Comparison of ENCODE assay signal across 17 cellular contexts in genomic region chr9:121171236-121171635, GRCh38.
"Had no signal": no experiment of that assay in that cellular context is flagged by ENCODE, and none has a peak within 500 bp of the region (broad histone marks: within the 10 kb centered on the region; RNA-seq: fewer than 3 reads in every experiment).

No MANE protein-coding gene starts in this region.

- ATAC-seq: heart left ventricle, mucosa of descending colon, sciatic nerve, upper lobe of right lung had no signal

- H3K4me1 ChIP-seq: prostate gland, testis had no signal

- H3K27me3 ChIP-seq: heart left ventricle, testis, upper lobe of right lung had no signal

- H3K4me3 Mint-ChIP-seq: activated naive CD8-positive, alpha-beta T cell treated with anti-CD3 and anti-CD28 coated beads, Interleukin-2, amount 10 ng/mL, durations not matched to agents 7 days and 5 days; nephron; stimulated activated naive CD8-positive, alpha-beta T cell treated with anti-CD3 and anti-CD28 coated beads, Interleukin-15, Interleukin-2, amounts not matched to agents 100 ng/mL and 50 ng/mL, for 24 hours had no signal

- H3K9me3 ChIP-seq: heart left ventricle, mucosa of descending colon, prostate gland, testis, upper lobe of right lung had no signal

- H3K27ac Mint-ChIP-seq: activated naive CD8-positive, alpha-beta T cell treated with anti-CD3 and anti-CD28 coated beads, Interleukin-2, amount 10 ng/mL, durations not matched to agents 7 days and 5 days; activated T-helper 2 cell treated with anti-CD3 and anti-CD28 coated beads, Interferon-gamma antibody, Interleukin-2, Interleukin-4, amounts not matched to agents 10 μg/mL and 5 μg/mL and 100 μg/mL, durations not matched to agents 14 hours and 24 hours and 36 hours; nephron; stimulated activated naive CD8-positive, alpha-beta T cell treated with anti-CD3 and anti-CD28 coated beads, Interleukin-15, Interleukin-2, amounts not matched to agents 100 ng/mL and 50 ng/mL, for 24 hours had no signal

- FAIRE-seq: islet of Langerhans had no signal

- H3K4me3 ChIP-seq: heart left ventricle, mucosa of descending colon, prostate gland, testis, upper lobe of right lung had no signal

- H3K9me3 Mint-ChIP-seq: activated naive CD8-positive, alpha-beta T cell treated with anti-CD3 and anti-CD28 coated beads, Interleukin-2, amount 10 ng/mL, durations not matched to agents 7 days and 5 days; activated T-helper 2 cell treated with anti-CD3 and anti-CD28 coated beads, Interferon-gamma antibody, Interleukin-2, Interleukin-4, amounts not matched to agents 10 μg/mL and 5 μg/mL and 100 μg/mL, durations not matched to agents 14 hours and 24 hours and 36 hours; nephron; stimulated activated naive CD8-positive, alpha-beta T cell treated with anti-CD3 and anti-CD28 coated beads, Interleukin-15, Interleukin-2, amounts not matched to agents 100 ng/mL and 50 ng/mL, for 24 hours had no signal

- DNase-seq: activated CD4-positive, alpha-beta T cell treated with anti-CD3 and anti-CD28 coated beads for 1 hour; activated naive CD8-positive, alpha-beta T cell treated with anti-CD3 and anti-CD28 coated beads, Interleukin-2, amount 10 ng/mL, durations not matched to agents 7 days and 5 days; anterior cingulate cortex; foreskin melanocyte; heart left ventricle; mammary epithelial cell; mucosa of descending colon; stimulated activated CD4-positive, alpha-beta T cell treated with anti-CD3 and anti-CD28 coated beads, Interleukin-2, amount 100 ng/mL, for 48 hours; T1000; testis; upper lobe of right lung had no signal

- H3K27me3 Mint-ChIP-seq: activated naive CD8-positive, alpha-beta T cell treated with anti-CD3 and anti-CD28 coated beads, Interleukin-2, amount 10 ng/mL, durations not matched to agents 7 days and 5 days; stimulated activated naive CD8-positive, alpha-beta T cell treated with anti-CD3 and anti-CD28 coated beads, Interleukin-15, Interleukin-2, amounts not matched to agents 100 ng/mL and 50 ng/mL, for 24 hours had no signal

- H3K36me3 ChIP-seq: prostate gland had no signal

- H3K27ac ChIP-seq: heart left ventricle, prostate gland, testis, upper lobe of right lung had no signal

- H3K4me1 Mint-ChIP-seq: nephron had no signal
